Comparison of ENCODE assay signal across 21 cellular contexts in the genomic region with DNA sequence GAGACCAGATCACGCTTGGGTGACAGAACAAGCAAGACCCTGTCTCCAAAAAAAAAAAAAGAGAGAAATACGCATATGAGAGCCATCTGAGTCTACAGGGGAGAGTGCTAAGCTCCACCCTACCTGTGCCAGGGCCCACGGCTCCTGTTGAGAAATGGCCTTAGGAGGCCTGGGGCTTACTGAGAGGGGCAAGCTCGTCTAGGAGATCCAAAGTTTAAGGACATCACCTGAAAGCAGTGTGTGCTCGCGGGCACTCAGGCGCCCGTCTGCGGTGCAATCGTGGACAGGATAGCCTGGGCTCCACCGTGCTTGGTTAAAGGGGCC. TPM values are rescaled to one million over a fixed set of nuclear protein-coding genes. Genes with fewer than 3 reads are reported as not detected.
DNase-seq lines count a peak whose midpoint lies in the region; ATAC-seq, FAIRE-seq and TF ChIP-seq lines count a peak whose summit lies in the region.
"Had no signal": no experiment of that assay in that cellular context is flagged by ENCODE, and none has a peak within 500 bp of the region (broad histone marks: within the 10 kb centered on the region; RNA-seq: fewer than 3 reads in every experiment).

No MANE protein-coding gene starts in this region.

- no peak for TF ChIP-seq POLR2A in vagina (IDR thresholded peaks at IDR 0.05)

- intact Hi-C loops in left ventricle myocardium inferior (cut with micrococcal nuclease) = loop anchor here (5.0 kb wide), 1 partner anchor 82 kb away; no protein-coding TSS in a partner anchor
- intact Hi-C loops in Right ventricle myocardium superior (cut with DNase I) = no loop called here
- intact Hi-C loops in kidney (cut with DNase I) = no loop called here
- intact Hi-C loops in psoas muscle (cut with DNase I) = loop anchor here in 1 of 2 donors (10.0 kb wide), 1 partner anchor 224 kb away; no protein-coding TSS in a partner anchor
- intact Hi-C loops in vagina (cut with DNase I) = no loop called here

- H3K27ac Mint-ChIP-seq in activated T-cell treated with anti-CD3 and anti-CD28 coated beads, Interleukin-2, amount 50 U/mL, for 24 hours = no peak overlapping the region
- H3K27ac Mint-ChIP-seq: progenitor cell of endocrine pancreas had no signal

- H3K4me1 Mint-ChIP-seq in activated T-cell treated with anti-CD3 and anti-CD28 coated beads, Interleukin-2, amount 50 U/mL, for 24 hours (ENCODE audit: low read depth) = peaks cover 31% of the 10 kb centered on the region

- peak overlapping the region; percentile 81 for H3K27ac ChIP-seq in left ventricle myocardium inferior (replicated peaks)
- no peak overlapping the region for H3K27ac ChIP-seq in kidney (ENCODE audit: low read depth in 2 of 2, low read length in 2 of 2)
- H3K27ac ChIP-seq in psoas muscle = peak overlapping the region; percentile 83
- peak overlapping the region; percentile 26 for H3K27ac ChIP-seq in vagina
- H3K27ac ChIP-seq: cardiac muscle cell had no signal

- H3K4me3 ChIP-seq in left ventricle myocardium inferior (no peak overlapping the region), kidney (ENCODE audit: low read length in 2 of 2) (no peak overlapping the region), psoas muscle (no peak overlapping the region), vagina (no peak overlapping the region)
- H3K4me3 ChIP-seq: cardiac muscle cell had no signal

- TF ChIP-seq CTCF in left ventricle myocardium inferior (IDR thresholded peaks at IDR 0.05; ENCODE audit: borderline replicate concordance) (no peak), kidney (IDR thresholded peaks at IDR 0.05; ENCODE audit: borderline replicate concordance, extremely low read depth, insufficient read depth) (no peak), psoas muscle (IDR thresholded peaks at IDR 0.05) (no peak), vagina (IDR thresholded peaks at IDR 0.05) (no peak)

- no peak for FAIRE-seq in kidney (lab: Jason Lieb, UNC)

- H3K9ac ChIP-seq in kidney (ENCODE audit: low read length in 2 of 2) = no peak overlapping the region

- H3K4me1 ChIP-seq in left ventricle myocardium inferior = peaks cover 47% of the 10 kb centered on the region
- peaks cover 0 to 13% of the 10 kb centered on the region in 2 donors for H3K4me1 ChIP-seq in kidney (ENCODE audit: control insufficient read depth in 1 of 2, insufficient read depth in 1 of 2, low read depth in 1 of 2, low read length in 2 of 2)
- peaks cover 38% of the 10 kb centered on the region for H3K4me1 ChIP-seq in psoas muscle
- peaks cover 54% of the 10 kb centered on the region for H3K4me1 ChIP-seq in vagina
- H3K4me1 ChIP-seq: Caco-2 had no signal

- H3K36me3 Mint-ChIP-seq in activated T-cell treated with anti-CD3 and anti-CD28 coated beads, Interleukin-2, amount 50 U/mL, for 24 hours (ENCODE audit: low read depth) = peaks cover 2% of the 10 kb centered on the region

- H3K36me3 ChIP-seq in left ventricle myocardium inferior = no peaks in the 10 kb centered on the region
- H3K36me3 ChIP-seq in kidney (ENCODE audit: control insufficient read depth in 1 of 2, insufficient read depth in 2 of 2, low read length in 2 of 2) = no peaks in the 10 kb centered on the region
- H3K36me3 ChIP-seq in psoas muscle (ENCODE audit: insufficient read depth in 1 of 2, low read depth in 1 of 2) = no peaks in the 10 kb centered on the region
- no peaks in the 10 kb centered on the region for H3K36me3 ChIP-seq in vagina
- H3K36me3 ChIP-seq: cardiac muscle cell had no signal

- no peak for DNase-seq in left ventricle myocardium inferior
- DNase-seq in Right ventricle myocardium superior = no peak
- DNase-seq in kidney = peak; percentile 54
- DNase-seq in psoas muscle = no peak
- no peak for DNase-seq in vagina (ENCODE audit: extremely low spot score in 2 of 2)
- DNase-seq in A172 (ENCODE audit: low spot score) = no peak
- DNase-seq in NCI-H2171 (lab: John Stamatoyannopoulos, UW) = no peak
- no peak for DNase-seq in activated T-cell treated with anti-CD3 and anti-CD28 coated beads, Interleukin-2, amount 50 U/mL, for 24 hours
- DNase-seq: activated CD4-positive, alpha-beta T cell treated with anti-CD3 and anti-CD28 coated beads for 48 hours; Caco-2; cortex of kidney; DND-41; glutamatergic neuron; MV-4-11; NCI-H146; NCI-H524 treated with DMSO at 0.1 percent for 48 hours had no signal

- no peak for ATAC-seq in Right ventricle myocardium superior (ENCODE audit: poor library complexity)
- ATAC-seq in psoas muscle = peak in 2 of 4 donors; percentile 0 to 2
- ATAC-seq: SK-N-SH treated with all-trans-retinoic acid at 6 μM for 48 hours had no signal

- peaks cover 7% of the 10 kb centered on the region for H3K9me3 ChIP-seq in left ventricle myocardium inferior (replicated peaks)
- no peaks in the 10 kb centered on the region for H3K9me3 ChIP-seq in kidney (ENCODE audit: control insufficient read depth in 1 of 2, low read length in 2 of 2)
- no peaks in the 10 kb centered on the region for H3K9me3 ChIP-seq in psoas muscle
- H3K9me3 ChIP-seq in vagina = no peaks in the 10 kb centered on the region

- peaks cover 4% of the 10 kb centered on the region for H3K9me3 Mint-ChIP-seq in activated T-cell treated with anti-CD3 and anti-CD28 coated beads, Interleukin-2, amount 50 U/mL, for 24 hours
- H3K9me3 Mint-ChIP-seq: activated naive CD4-positive, alpha-beta T cell treated with anti-CD3 and anti-CD28 coated beads, Interleukin-2, amount 50 U/mL, for 24 hours had no signal

- no peak overlapping the region for H3K4me3 Mint-ChIP-seq in activated T-cell treated with anti-CD3 and anti-CD28 coated beads, Interleukin-2, amount 50 U/mL, for 24 hours
- H3K4me3 Mint-ChIP-seq: activated naive CD4-positive, alpha-beta T cell treated with anti-CD3 and anti-CD28 coated beads, Interleukin-2, amount 50 U/mL, for 24 hours; neural crest cell had no signal

- WGBS in psoas muscle, 3 donors = 77 to 84% (median 80%) methylated on average over 11 of the region's 11 CpGs

- H3K27me3 Mint-ChIP-seq in activated T-cell treated with anti-CD3 and anti-CD28 coated beads, Interleukin-2, amount 50 U/mL, for 24 hours = peaks cover 8% of the 10 kb centered on the region
- H3K27me3 Mint-ChIP-seq: activated naive CD4-positive, alpha-beta T cell treated with anti-CD3 and anti-CD28 coated beads, Interleukin-2, amount 50 U/mL, for 24 hours had no signal

- H3K27me3 ChIP-seq in left ventricle myocardium inferior (ENCODE audit: low read depth) (peaks cover 1% of the 10 kb centered on the region), psoas muscle (ENCODE audit: insufficient read depth in 3 of 3, low read length in 2 of 3) (peaks cover 0 to 3% (median 0%) of the 10 kb centered on the region in 3 donors), vagina (no peaks in the 10 kb centered on the region)
- H3K27me3 ChIP-seq: cardiac muscle cell had no signal

RNA-seq across cellular contexts. Expression of a gene that starts 14.5 kb away (rescaled TPM):
- total RNA-seq in left ventricle myocardium inferior = 27.9 TPM
- total RNA-seq in Right ventricle myocardium superior = 34.7 TPM
- total RNA-seq in kidney = 45.8 TPM
- 44.5 TPM for polyA plus RNA-seq in kidney (ENCODE audit: insufficient read depth, low read depth, low replicate concordance)
- 10 to 100 TPM in 2 of 4 donors, 1 to 10 TPM in 2; 4.7 to 28.9 (median 10.0) TPM for total RNA-seq in psoas muscle
- 10 to 100 TPM in 1 of 3 donors, 1 to 10 TPM in 2; 3.9 to 13.5 (median 6.5) TPM for polyA plus RNA-seq in psoas muscle
- 113 TPM for total RNA-seq in vagina
- total RNA-seq in A172 (2014; rRNA removed; shearing (Covaris generic)) = 83.1 and 89.5 TPM in 2 replicates

RNA-seq across cellular contexts. Expression of a gene that starts 28.8 kb away (rescaled TPM):
- total RNA-seq in left ventricle myocardium inferior (15.9 TPM), Right ventricle myocardium superior (13.6 TPM), kidney (28.0 TPM), psoas muscle (10 to 100 TPM; 32.0 to 36.9 (median 33.6) TPM), vagina (31.7 TPM)
- polyA plus RNA-seq in kidney (ENCODE audit: insufficient read depth, low read depth, low replicate concordance) (34.1 TPM), psoas muscle (10 to 100 TPM; 38.3 to 53.2 (median 45.6) TPM)
- total RNA-seq in A172 (2014; rRNA removed; shearing (Covaris generic)) = 14.4 and 15.1 TPM in 2 replicates

Comparison
In these comparisons a context has a peak if more than half of its experiments do, and no peak if none do; other contexts are left out.
1. H3K27ac ChIP-seq: peak in left ventricle myocardium inferior (single experiment), psoas muscle (single experiment) and vagina (single experiment); none in kidney (0 of 2).